ENCODE assay signal across 18 cellular contexts in genomic region chr2:33344230-33344629, GRCh38.
A peak's percentile ranks its signal among the peaks of the same experiment; 100 is the strongest.
DNase-seq lines count a peak whose midpoint lies in the region; ATAC-seq and TF ChIP-seq lines count a peak whose summit lies in the region.
"Had no signal": no experiment of that assay in that cellular context is flagged by ENCODE, and none has a peak within 500 bp of the region (broad histone marks: within the 10 kb centered on the region; RNA-seq: fewer than 3 reads in every experiment).

No MANE protein-coding gene starts in this region.

- no peak overlapping the region for H3K4me3 Mint-ChIP-seq in activated CD4-positive, alpha-beta T cell treated with anti-CD3 and anti-CD28 coated beads, Interleukin-2, amount 10 ng/mL, durations not matched to agents 7 days and 5 days
- H3K4me3 Mint-ChIP-seq: B cell; CD4-positive, CD25-positive, alpha-beta regulatory T cell; H9 had no signal

- H3K9me3 Mint-ChIP-seq in activated CD4-positive, alpha-beta T cell treated with anti-CD3 and anti-CD28 coated beads, Interleukin-2, amount 10 ng/mL, durations not matched to agents 7 days and 5 days: no peaks in the 10 kb centered on the region
- H3K9me3 Mint-ChIP-seq: H9 had no signal

- no peaks in the 10 kb centered on the region for H3K27me3 ChIP-seq in DND-41 (ENCODE audit: insufficient read depth, low read length, poor library complexity)

- TF ChIP-seq CTCF in DND-41 (IDR thresholded peaks at IDR 0.05; ENCODE audit: borderline replicate concordance, extremely low read depth, low read length, poor library complexity, severe bottlenecking): no peak

- peak overlapping the region; percentile 83 for H3K27ac ChIP-seq in DND-41 (ENCODE audit: low read length)

- CTCF ChIA-PET in activated CD4-positive, alpha-beta T cell treated with anti-CD3 and anti-CD28 coated beads, Interleukin-2, amount 10 ng/mL, durations not matched to agents 7 days and 5 days (lab: Charles Lee): no interaction called here

- H3K27me3 Mint-ChIP-seq in activated CD4-positive, alpha-beta T cell treated with anti-CD3 and anti-CD28 coated beads, Interleukin-2, amount 10 ng/mL, durations not matched to agents 7 days and 5 days: peaks cover 3% of the 10 kb centered on the region

- H3K36me3 Mint-ChIP-seq in activated CD4-positive, alpha-beta T cell treated with anti-CD3 and anti-CD28 coated beads, Interleukin-2, amount 10 ng/mL, durations not matched to agents 7 days and 5 days (ENCODE audit: low read depth): no peaks in the 10 kb centered on the region
- H3K36me3 Mint-ChIP-seq: CD4-positive, CD25-positive, alpha-beta regulatory T cell had no signal

- 0 out of 2 replicates have a peak overlapping the region, but pooled peaks have one; percentile 3 for H2AFZ ChIP-seq in DND-41 (ENCODE audit: low read depth, low read length)

- no peaks in the 10 kb centered on the region for H4K20me1 ChIP-seq in DND-41 (ENCODE audit: insufficient read depth, low read length)

- H3K9me3 ChIP-seq in DND-41 (ENCODE audit: insufficient read depth, low read length, severe bottlenecking): no peaks in the 10 kb centered on the region

- no peak overlapping the region for H3K27ac Mint-ChIP-seq in activated CD4-positive, alpha-beta T cell treated with anti-CD3 and anti-CD28 coated beads, Interleukin-2, amount 10 ng/mL, durations not matched to agents 7 days and 5 days
- H3K27ac Mint-ChIP-seq: B cell; CD4-positive, CD25-positive, alpha-beta regulatory T cell; H9 had no signal

- no peaks in the 10 kb centered on the region for H3K79me2 ChIP-seq in DND-41 (ENCODE audit: insufficient read depth, low read length)

- peak overlapping the region; percentile 31 for H3K4me2 ChIP-seq in DND-41 (ENCODE audit: insufficient read depth, low read length)

- peaks cover 44% of the 10 kb centered on the region for H3K4me1 ChIP-seq in DND-41 (ENCODE audit: insufficient read depth, low read length)

- H3K9ac ChIP-seq in DND-41 (ENCODE audit: low read depth, low read length): peak overlapping the region; percentile 39; the same call in 1 of the 2 replicates

- POLR2A ChIA-PET in activated CD4-positive, alpha-beta T cell treated with anti-CD3 and anti-CD28 coated beads, Interleukin-2, amount 10 ng/mL, durations not matched to agents 7 days and 5 days (lab: Charles Lee): no interaction called here

- ATAC-seq in DND-41 (ENCODE audit: insufficient read depth, low read depth) (peak; percentile 85), GM18511 (IDR thresholded peaks at IDR 0.05; ENCODE audit: unreplicated experiment) (no peak)

- DNase-seq in activated CD4-positive, alpha-beta T cell treated with anti-CD3 and anti-CD28 coated beads, Interleukin-2, amount 10 ng/mL, durations not matched to agents 7 days and 5 days: peak; percentile 19
- DNase-seq in activated CD4-positive, alpha-beta T cell treated with anti-CD3 and anti-CD28 coated beads, Interleukin-2, amount 50 U/mL, for 1 hour: no peak
- DNase-seq in DND-41 (peak; percentile 62), SK-N-DZ (ENCODE audit: low spot score) (peak; percentile 3), myocyte (ENCODE audit: low read depth) (peak; percentile 56)
- DNase-seq in central memory CD4-positive, alpha-beta T cell: no peak
- DNase-seq: DMS153, GF-D8, H9, Kasumi-1, NCI-H1105, NCI-H2081, NCI-H2171 treated with DMSO at 0.1 percent for 48 hours, NCI-H446 treated with DMSO at 0.1 percent for 48 hours, NCI-H748 treated with DMSO at 0.1 percent for 48 hours had no signal

- no peak overlapping the region for H3K4me3 ChIP-seq in DND-41 (ENCODE audit: low read depth in 1 of 2, low read length in 2 of 2)

- H3K36me3 ChIP-seq in DND-41 (ENCODE audit: insufficient read depth, low read length): no peaks in the 10 kb centered on the region

- H3K4me1 Mint-ChIP-seq in activated CD4-positive, alpha-beta T cell treated with anti-CD3 and anti-CD28 coated beads, Interleukin-2, amount 10 ng/mL, durations not matched to agents 7 days and 5 days: peaks cover 14% of the 10 kb centered on the region
- H3K4me1 Mint-ChIP-seq: H9 had no signal

Comparison
In these comparisons a context has a peak if more than half of its experiments do, and no peak if none do; other contexts are left out.
1. DNase-seq: peak in activated CD4-positive, alpha-beta T cell treated with anti-CD3 and anti-CD28 coated beads, Interleukin-2, amount 10 ng/mL, durations not matched to agents 7 days and 5 days (single experiment), DND-41 (single experiment), SK-N-DZ (single experiment) and myocyte (single experiment); none in activated CD4-positive, alpha-beta T cell treated with anti-CD3 and anti-CD28 coated beads, Interleukin-2, amount 50 U/mL, for 1 hour (single experiment) and central memory CD4-positive, alpha-beta T cell (single experiment).